In the genomic region with DNA sequence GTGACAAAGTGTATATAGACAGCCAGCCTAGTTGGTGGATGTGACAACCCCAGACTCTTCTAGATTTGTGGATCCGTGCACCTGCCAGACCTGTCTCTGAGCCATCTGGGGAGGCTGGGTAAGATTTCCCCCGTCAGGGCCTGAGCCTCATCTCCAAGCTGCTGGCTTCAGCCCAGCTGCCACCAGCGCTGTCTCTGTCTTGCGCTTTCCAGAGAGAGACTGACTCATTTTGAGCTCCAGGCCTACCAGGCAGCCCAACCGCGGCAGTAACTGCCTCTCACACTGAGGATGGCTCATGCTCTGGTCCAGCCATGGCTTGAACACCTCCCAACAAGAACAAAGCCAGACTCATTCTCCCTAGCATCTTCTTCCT, we compare ENCODE assay signal across 8 cellular contexts. TPM values are rescaled to one million over a fixed set of nuclear protein-coding genes. Genes with fewer than 3 reads are reported as not detected.
DNase-seq lines count a peak whose midpoint lies in the region; ATAC-seq and TF ChIP-seq lines count a peak whose summit lies in the region.

No MANE protein-coding gene starts in this region.

- TF ChIP-seq CTCF in RWPE1 (conservative IDR thresholded peaks at IDR 0.05; ENCODE audit: low read depth) = no peak
- TF ChIP-seq CTCF in progenitor cell of endocrine pancreas (IDR thresholded peaks at IDR 0.05; ENCODE audit: unreplicated experiment) = no peak

- no peaks in the 10 kb centered on the region for H4K20me1 ChIP-seq in GM23248 (ENCODE audit: insufficient read depth)

- POLR2A ChIA-PET in CD8-positive, alpha-beta memory T cell (lab: Charles Lee) = interaction anchor here (0.7 to 3.1 kb wide), 3 partner anchors 25 to 103 kb away, joined by 6 to 17 read pairs (median 11); a partner anchor contains a TSS
- POLR2A ChIA-PET in RWPE1 (lab: Yijun Ruan, JAX; ENCODE audit: low non-redundant PET) = no interaction called here

- no peaks in the 10 kb centered on the region for H3K9me2 ChIP-seq in GM23248 (ENCODE audit: insufficient read depth)

- peak overlapping the region; percentile 88 to 99 (median 90) for H3K4me3 Mint-ChIP-seq in CD8-positive, alpha-beta memory T cell
- peak overlapping the region; percentile 86 for H3K4me3 Mint-ChIP-seq in central memory CD8-positive, alpha-beta T cell
- H3K4me3 Mint-ChIP-seq in progenitor cell of endocrine pancreas (ENCODE audit: low read depth) = peak overlapping the region; percentile 81

- H3K27me3 ChIP-seq in CD8-positive, alpha-beta memory T cell (ENCODE audit: insufficient read depth, low read length, poor library complexity, severe bottlenecking) = no peaks in the 10 kb centered on the region
- no peaks in the 10 kb centered on the region for H3K27me3 ChIP-seq in GM23248 (replicated peaks; ENCODE audit: insufficient read depth)

- peaks cover 29% of the 10 kb centered on the region for H3K79me2 ChIP-seq in GM23248 (ENCODE audit: insufficient read depth)

- H2AFZ ChIP-seq in GM23248 = no peak overlapping the region

- H3K27ac ChIP-seq in CD8-positive, alpha-beta memory T cell (ENCODE audit: low read depth, low read length) = peak overlapping the region; percentile 96
- peak overlapping the region; percentile 67 for H3K27ac ChIP-seq in GM23248
- H3K27ac ChIP-seq in RWPE1 = peak overlapping the region; percentile 92

- H3K9me3 Mint-ChIP-seq in CD8-positive, alpha-beta memory T cell = no peaks in the 10 kb centered on the region
- H3K9me3 Mint-ChIP-seq in central memory CD8-positive, alpha-beta T cell = no peaks in the 10 kb centered on the region
- no peaks in the 10 kb centered on the region for H3K9me3 Mint-ChIP-seq in progenitor cell of endocrine pancreas (ENCODE audit: low read depth)

- peaks cover 45% of the 10 kb centered on the region for H3F3A ChIP-seq in GM23248 (ENCODE audit: insufficient read depth)

- peak in 3 of 5 donors; percentile 26 to 78 (median 31) for DNase-seq in CD8-positive, alpha-beta memory T cell
- DNase-seq in GM23248 (peak; percentile 93), RWPE1 (ENCODE audit: low spot score) (peak; percentile 44), progenitor cell of endocrine pancreas (ENCODE audit: low spot score, unreplicated experiment) (no peak), left cardiac atrium (no peak)
- no peak for DNase-seq in central memory CD8-positive, alpha-beta T cell (ENCODE audit: low spot score in 2 of 2)

- in situ Hi-C loops in GM23248 (cut with MboI) = no loop called here

- H3K9me3 ChIP-seq in CD8-positive, alpha-beta memory T cell (ENCODE audit: low read length) = no peaks in the 10 kb centered on the region
- no peaks in the 10 kb centered on the region for H3K9me3 ChIP-seq in GM23248 (ENCODE audit: low read depth)

- no peaks in the 10 kb centered on the region for H3K27me3 Mint-ChIP-seq in CD8-positive, alpha-beta memory T cell
- H3K27me3 Mint-ChIP-seq in central memory CD8-positive, alpha-beta T cell = no peaks in the 10 kb centered on the region
- no peaks in the 10 kb centered on the region for H3K27me3 Mint-ChIP-seq in progenitor cell of endocrine pancreas

- 26 to 27% methylated on average over 6 of the region's 6 CpGs for WGBS in GM23248 (ENCODE audit: low coverage in 1 of 2, low lambda C conversion rate in 2 of 2, missing lambda C conversion rate in 2 of 2), 2 experiments

- H3K4me1 ChIP-seq in CD8-positive, alpha-beta memory T cell (ENCODE audit: insufficient read depth, low read length) = peaks cover 47% of the 10 kb centered on the region
- H3K4me1 ChIP-seq in GM23248 (ENCODE audit: insufficient read depth) = peaks cover 22% of the 10 kb centered on the region

- peak overlapping the region; percentile 86 to 100 (median 96) for H3K27ac Mint-ChIP-seq in CD8-positive, alpha-beta memory T cell
- H3K27ac Mint-ChIP-seq in central memory CD8-positive, alpha-beta T cell (ENCODE audit: low read depth) = peak overlapping the region; percentile 89
- H3K27ac Mint-ChIP-seq in progenitor cell of endocrine pancreas = no peak overlapping the region

- peaks cover 32% of the 10 kb centered on the region for H3K36me3 ChIP-seq in CD8-positive, alpha-beta memory T cell (ENCODE audit: insufficient read depth, low read length)
- peaks cover 30% of the 10 kb centered on the region for H3K36me3 ChIP-seq in GM23248 (ENCODE audit: low read depth)

- peaks cover 0 to 68% (median 8%) of the 10 kb centered on the region in 3 donors for H3K36me3 Mint-ChIP-seq in CD8-positive, alpha-beta memory T cell
- H3K36me3 Mint-ChIP-seq in central memory CD8-positive, alpha-beta T cell (ENCODE audit: insufficient read depth) = peaks cover 51% of the 10 kb centered on the region
- H3K36me3 Mint-ChIP-seq in progenitor cell of endocrine pancreas (ENCODE audit: insufficient read depth) = peaks cover 8% of the 10 kb centered on the region

- peaks cover 42 to 70% (median 52%) of the 10 kb centered on the region in 3 donors for H3K4me1 Mint-ChIP-seq in CD8-positive, alpha-beta memory T cell
- peaks cover 52% of the 10 kb centered on the region for H3K4me1 Mint-ChIP-seq in central memory CD8-positive, alpha-beta T cell
- H3K4me1 Mint-ChIP-seq in progenitor cell of endocrine pancreas (ENCODE audit: low read depth) = peaks cover 12% of the 10 kb centered on the region

- peak overlapping the region; percentile 85 for H3K4me2 ChIP-seq in GM23248 (ENCODE audit: unreplicated experiment)

- intact Hi-C loops in left cardiac atrium (cut with DNase I) = loop anchor here in 1 of 2 donors (10.0 kb wide), 2 partner anchors 92 to 172 kb away; a partner anchor contains a TSS

- peak overlapping the region; percentile 17; the same call in 1 of the 2 replicates for H3K9ac ChIP-seq in GM23248

- ATAC-seq in central memory CD8-positive, alpha-beta T cell (replicated peaks; ENCODE audit: extremely low read depth, poor library complexity, severe bottlenecking) = peak; percentile 12
- ATAC-seq in GM19463 (IDR thresholded peaks at IDR 0.05; ENCODE audit: unreplicated experiment) = no peak
- ATAC-seq in HG03159 (IDR thresholded peaks at IDR 0.05; ENCODE audit: unreplicated experiment) = no peak
- ATAC-seq in left cardiac atrium = no peak

- CTCF ChIA-PET in CD8-positive, alpha-beta memory T cell (lab: Charles Lee) = interaction anchor here (0.6 to 3.7 kb wide), 6 partner anchors 12 to 174 kb away, joined by 3 to 14 read pairs (median 8); a partner anchor contains a TSS
- CTCF ChIA-PET in RWPE1 (lab: Yijun Ruan, JAX) = no interaction called here

- H3K4me3 ChIP-seq in CD8-positive, alpha-beta memory T cell (ENCODE audit: low read length) = no peak overlapping the region
- no peak overlapping the region for H3K4me3 ChIP-seq in GM23248

RNA-seq across cellular contexts. Expression of a gene that starts 26.4 kb away (rescaled TPM):
- total RNA-seq in CD8-positive, alpha-beta memory T cell = 100 to 1,000 TPM; 156 to 165 TPM
- polyA plus RNA-seq in CD8-positive, alpha-beta memory T cell = 26.5 TPM
- 15.9 and 20.6 TPM in 2 replicates for total RNA-seq in GM23248 (2014; rRNA removed; shearing (Covaris generic))
- 19.3 and 20.5 TPM in 2 replicates for polyA plus RNA-seq in GM23248 (2016; fragmentation: Nextera tagmentation; extraction: Ambion mirVana)
- total RNA-seq in progenitor cell of endocrine pancreas = 31.5 and 33.4 TPM in 2 replicates
- 10 to 100 TPM; 14.4 to 22.9 TPM for total RNA-seq in left cardiac atrium

RNA-seq across cellular contexts. Expression of a gene that starts 26.6 kb away (rescaled TPM):
- 1 to 10 TPM; 5.4 to 7.7 TPM for total RNA-seq in CD8-positive, alpha-beta memory T cell
- 2.5 TPM for polyA plus RNA-seq in CD8-positive, alpha-beta memory T cell
- total RNA-seq in GM23248 (2014; rRNA removed; shearing (Covaris generic)) = 5.8 and 7.1 TPM in 2 replicates
- 5.1 and 6.5 TPM in 2 replicates for polyA plus RNA-seq in GM23248 (2016; fragmentation: Nextera tagmentation; extraction: Ambion mirVana)
- total RNA-seq in progenitor cell of endocrine pancreas (14.9 and 16.2 TPM in 2 replicates), left cardiac atrium (10 to 100 TPM in 1 of 2 donors, 1 to 10 TPM in 1; 8.5 to 11.5 TPM)

Comparison
In these comparisons a context has a peak if more than half of its experiments do, and no peak if none do; other contexts are left out.
1. DNase-seq: peak in CD8-positive, alpha-beta memory T cell (3 of 5), GM23248 (single experiment) and RWPE1 (single experiment); none in central memory CD8-positive, alpha-beta T cell (0 of 2), progenitor cell of endocrine pancreas (single experiment) and left cardiac atrium (single experiment).
2. Peak in every context shown above with its lines, with median percentiles within 50 percentile points of each other: H3K27ac ChIP-seq and H3K4me3 Mint-ChIP-seq.